In the genomic region with DNA sequence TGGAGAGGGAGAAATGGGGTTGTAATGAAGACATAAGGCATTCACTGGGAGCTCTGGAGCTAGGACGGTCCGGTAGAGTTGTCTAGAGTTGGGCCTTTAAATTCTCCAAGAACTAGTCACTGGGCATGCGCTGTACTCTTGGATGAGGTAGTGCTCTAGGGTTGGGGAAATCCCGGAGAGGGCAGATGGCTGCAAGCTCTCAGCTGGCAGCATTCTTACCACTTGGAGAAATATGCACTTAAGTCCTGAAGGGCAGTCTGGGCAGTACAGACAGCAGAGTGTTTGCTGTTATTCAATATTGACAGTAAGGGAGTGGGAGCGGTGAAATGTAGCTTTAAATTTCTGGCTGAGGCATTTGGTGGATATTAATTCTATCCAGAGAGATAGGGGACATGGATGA, we compare ENCODE assay signal across 15 cellular contexts.
A peak's percentile ranks its signal among the peaks of the same experiment; 100 is the strongest.
DNase-seq lines count a peak whose midpoint lies in the region; ATAC-seq, FAIRE-seq and TF ChIP-seq lines count a peak whose summit lies in the region.
"Had no signal": no experiment of that assay in that cellular context is flagged by ENCODE, and none has a peak within 500 bp of the region (broad histone marks: within the 10 kb centered on the region; RNA-seq: fewer than 3 reads in every experiment).

No MANE protein-coding gene starts in this region.

- no peaks in the 10 kb centered on the region for H3K4me1 ChIP-seq in pancreas
- H3K4me1 ChIP-seq: parathyroid adenoma, Peyer's patch, tibial nerve had no signal

- H3K9me3 ChIP-seq in pancreas: no peaks in the 10 kb centered on the region
- H3K9me3 ChIP-seq: Peyer's patch, tibial nerve had no signal

- peak; percentile 59 for DNase-seq in EH (ENCODE audit: low read depth)
- peak; percentile 70 for DNase-seq in NCI-H524 treated with DMSO at 0.1 percent for 48 hours (lab: John Stamatoyannopoulos, UW)
- DNase-seq in fibroblast of gingiva (ENCODE audit: low read depth): peak; percentile 14
- no peak for DNase-seq in pancreas
- DNase-seq in chondrocyte (ENCODE audit: low spot score): no peak
- DNase-seq in endothelial cell (ENCODE audit: low spot score): no peak
- no peak for DNase-seq in foreskin melanocyte
- DNase-seq: activated CD4-positive, alpha-beta T cell treated with anti-CD3 and anti-CD28 coated beads, Interleukin-2, amount 10 ng/mL, durations not matched to agents 24 days and 14 days; activated naive CD4-positive, alpha-beta T cell treated with anti-CD3 and anti-CD28 coated beads, Interleukin-2, amount 10 ng/mL, durations not matched to agents 7 days and 5 days; endodermal cell; Kasumi-1; Peyer's patch had no signal

- H3K27ac Mint-ChIP-seq in chondrocyte (ENCODE audit: unreplicated experiment) (no peak overlapping the region), endothelial cell (ENCODE audit: unreplicated experiment) (no peak overlapping the region)
- H3K27ac Mint-ChIP-seq: activated CD4-positive, alpha-beta T cell treated with anti-CD3 and anti-CD28 coated beads, Interleukin-2, amount 10 ng/mL, durations not matched to agents 24 days and 14 days; activated naive CD4-positive, alpha-beta T cell treated with anti-CD3 and anti-CD28 coated beads, Interleukin-2, amount 10 ng/mL, durations not matched to agents 7 days and 5 days; endodermal cell had no signal

- peaks cover 5% of the 10 kb centered on the region for H3K4me1 Mint-ChIP-seq in chondrocyte (ENCODE audit: low read depth)
- no peaks in the 10 kb centered on the region for H3K4me1 Mint-ChIP-seq in endothelial cell (ENCODE audit: unreplicated experiment)
- H3K4me1 Mint-ChIP-seq: activated CD4-positive, alpha-beta T cell treated with anti-CD3 and anti-CD28 coated beads, Interleukin-2, amount 10 ng/mL, durations not matched to agents 24 days and 14 days; activated naive CD4-positive, alpha-beta T cell treated with anti-CD3 and anti-CD28 coated beads, Interleukin-2, amount 10 ng/mL, durations not matched to agents 7 days and 5 days; endodermal cell had no signal

- H3K27me3 Mint-ChIP-seq in chondrocyte (ENCODE audit: low read depth): no peaks in the 10 kb centered on the region
- peaks cover 1% of the 10 kb centered on the region for H3K27me3 Mint-ChIP-seq in endothelial cell (ENCODE audit: unreplicated experiment)
- H3K27me3 Mint-ChIP-seq: activated CD4-positive, alpha-beta T cell treated with anti-CD3 and anti-CD28 coated beads, Interleukin-2, amount 10 ng/mL, durations not matched to agents 24 days and 14 days; activated naive CD4-positive, alpha-beta T cell treated with anti-CD3 and anti-CD28 coated beads, Interleukin-2, amount 10 ng/mL, durations not matched to agents 7 days and 5 days had no signal

- H3K36me3 Mint-ChIP-seq in chondrocyte (ENCODE audit: low read depth): no peaks in the 10 kb centered on the region
- H3K36me3 Mint-ChIP-seq in endothelial cell (ENCODE audit: low read depth, unreplicated experiment): no peaks in the 10 kb centered on the region
- H3K36me3 Mint-ChIP-seq: activated naive CD4-positive, alpha-beta T cell treated with anti-CD3 and anti-CD28 coated beads, Interleukin-2, amount 10 ng/mL, durations not matched to agents 7 days and 5 days had no signal

- peak overlapping the region in 1 of 4 donors; percentile 4 for H3K27ac ChIP-seq in pancreas
- H3K27ac ChIP-seq: parathyroid adenoma, Peyer's patch, tibial nerve had no signal

- intact Hi-C loops in pancreas (cut with DNase I): no loop called here

- no peak overlapping the region for H3K4me3 ChIP-seq in pancreas
- H3K4me3 ChIP-seq: Peyer's patch, tibial nerve had no signal

- ATAC-seq in pancreas: peak in 3 of 4 donors; percentile 34 to 73 (median 54)
- ATAC-seq in GM21528 (IDR thresholded peaks at IDR 0.05; ENCODE audit: low FRiP score, unreplicated experiment): no peak

- H3K36me3 ChIP-seq in pancreas: no peaks in the 10 kb centered on the region
- H3K36me3 ChIP-seq: Peyer's patch, tibial nerve had no signal

- peaks cover 9% of the 10 kb centered on the region for H3K9me3 Mint-ChIP-seq in chondrocyte (ENCODE audit: low read depth)
- H3K9me3 Mint-ChIP-seq in endothelial cell (ENCODE audit: unreplicated experiment): no peaks in the 10 kb centered on the region
- H3K9me3 Mint-ChIP-seq: activated CD4-positive, alpha-beta T cell treated with anti-CD3 and anti-CD28 coated beads, Interleukin-2, amount 10 ng/mL, durations not matched to agents 24 days and 14 days; activated naive CD4-positive, alpha-beta T cell treated with anti-CD3 and anti-CD28 coated beads, Interleukin-2, amount 10 ng/mL, durations not matched to agents 7 days and 5 days; endodermal cell had no signal

- H3K4me3 Mint-ChIP-seq in chondrocyte (ENCODE audit: unreplicated experiment) (no peak overlapping the region), endothelial cell (ENCODE audit: unreplicated experiment) (no peak overlapping the region)
- H3K4me3 Mint-ChIP-seq: activated CD4-positive, alpha-beta T cell treated with anti-CD3 and anti-CD28 coated beads, Interleukin-2, amount 10 ng/mL, durations not matched to agents 24 days and 14 days; activated naive CD4-positive, alpha-beta T cell treated with anti-CD3 and anti-CD28 coated beads, Interleukin-2, amount 10 ng/mL, durations not matched to agents 7 days and 5 days; endodermal cell had no signal

- 68 to 76% methylated on average over 5 of the region's 5 CpGs for WGBS in pancreas, 2 donors

- FAIRE-seq in pancreas (lab: Jason Lieb, UNC): no peak

- TF ChIP-seq CTCF in pancreas (IDR thresholded peaks at IDR 0.05) (no peak), chondrocyte (IDR thresholded peaks at IDR 0.05) (no peak), endothelial cell (IDR thresholded peaks at IDR 0.05; ENCODE audit: unreplicated experiment) (no peak)

- no peaks in the 10 kb centered on the region for H3K27me3 ChIP-seq in pancreas
- H3K27me3 ChIP-seq: Peyer's patch, tibial nerve had no signal

Comparison
In these comparisons a context has a peak if more than half of its experiments do, and no peak if none do; other contexts are left out.
1. DNase-seq: peak in EH (single experiment), NCI-H524 treated with DMSO at 0.1 percent for 48 hours (single experiment) and fibroblast of gingiva (single experiment); none in pancreas (0 of 6), chondrocyte (single experiment), endothelial cell (single experiment) and foreskin melanocyte (single experiment).